In the genomic region with DNA sequence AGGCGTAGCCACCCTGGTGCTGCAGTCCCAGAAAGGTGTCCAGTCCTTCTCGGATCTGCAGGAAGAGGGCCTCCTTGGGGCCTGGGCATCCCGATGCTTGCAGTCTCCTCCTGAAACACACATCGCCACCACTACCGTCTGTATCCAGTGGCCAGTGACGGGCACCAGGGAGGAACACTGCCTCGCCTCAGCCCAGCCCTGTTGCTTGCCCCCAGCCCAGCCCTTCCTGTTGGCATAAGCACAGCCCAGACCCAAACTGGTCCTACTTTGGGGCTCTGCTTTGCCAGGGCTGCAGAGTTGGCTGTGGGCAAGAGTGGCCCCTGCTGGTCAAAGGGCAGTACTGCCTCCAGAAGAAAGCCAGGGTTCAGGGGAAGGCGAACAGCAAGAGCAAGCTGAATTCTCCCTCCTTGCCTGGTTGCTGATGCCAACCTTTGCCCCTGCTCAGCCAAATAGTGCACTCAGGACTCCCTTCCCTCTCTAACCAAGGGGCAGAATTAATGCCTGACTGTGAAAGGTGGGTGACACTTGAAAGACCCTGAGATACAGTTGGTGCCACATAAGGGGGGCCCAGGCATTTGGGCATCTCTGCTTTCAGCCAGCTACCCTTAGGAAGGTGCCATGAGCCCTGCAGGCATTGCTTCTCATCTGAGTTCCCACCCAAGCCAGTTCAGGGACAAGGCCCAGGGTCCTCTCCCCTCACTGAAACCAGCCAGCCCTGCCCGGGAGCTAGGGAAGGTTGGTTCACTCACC, we compare ENCODE assay signal across 1 cellular context.
TF ChIP-seq lines count a peak whose summit lies in the region.

No MANE protein-coding gene starts in this region.

TF ChIP-seq in HepG2, 621 proteins besides CTCF, POLR2A, EP300 and RAD21 (continued from another document and continues in another):
- TF ChIP-seq, protein P1, sequence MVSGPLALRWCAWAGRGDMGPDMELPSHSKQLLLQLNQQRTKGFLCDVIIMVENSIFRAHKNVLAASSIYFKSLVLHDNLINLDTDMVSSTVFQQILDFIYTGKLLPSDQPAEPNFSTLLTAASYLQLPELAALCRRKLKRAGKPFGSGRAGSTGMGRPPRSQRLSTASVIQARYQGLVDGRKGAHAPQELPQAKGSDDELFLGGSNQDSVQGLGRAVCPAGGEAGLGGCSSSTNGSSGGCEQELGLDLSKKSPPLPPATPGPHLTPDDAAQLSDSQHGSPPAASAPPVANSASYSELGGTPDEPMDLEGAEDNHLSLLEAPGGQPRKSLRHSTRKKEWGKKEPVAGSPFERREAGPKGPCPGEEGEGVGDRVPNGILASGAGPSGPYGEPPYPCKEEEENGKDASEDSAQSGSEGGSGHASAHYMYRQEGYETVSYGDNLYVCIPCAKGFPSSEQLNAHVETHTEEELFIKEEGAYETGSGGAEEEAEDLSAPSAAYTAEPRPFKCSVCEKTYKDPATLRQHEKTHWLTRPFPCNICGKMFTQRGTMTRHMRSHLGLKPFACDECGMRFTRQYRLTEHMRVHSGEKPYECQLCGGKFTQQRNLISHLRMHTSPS (CRISPR knock-in tag; IDR thresholded peaks at IDR 0.05; ENCODE audit: low read depth) = peak; percentile 73; the same call in 1 of the 2 replicates
- TF ChIP-seq SALL1 (CRISPR knock-in tag; IDR thresholded peaks at IDR 0.05) (peak; percentile 60; the same call in 1 of the 2 replicates), GATAD2A (CRISPR knock-in tag; IDR thresholded peaks at IDR 0.05) (peak; percentile 45; the same call in 1 of the 2 replicates), STAG1 (CRISPR knock-in tag; IDR thresholded peaks at IDR 0.05) (peak; percentile 98), ZSCAN9 (CRISPR knock-in tag; IDR thresholded peaks at IDR 0.05; ENCODE audit: borderline replicate concordance) (no peak), TMF1 (CRISPR knock-in tag; IDR thresholded peaks at IDR 0.05; ENCODE audit: low read depth) (0 out of 2 replicates have a peak, but pooled peaks have one; percentile 13), FOXA1 (IDR thresholded peaks at IDR 0.05) (no peak), FOXA1 (CRISPR knock-in tag; IDR thresholded peaks at IDR 0.05) (0 out of 2 replicates have a peak, but pooled peaks have one; percentile 29), PHF21A (CRISPR knock-in tag; IDR thresholded peaks at IDR 0.05) (no peak), HIVEP1 (CRISPR knock-in tag; IDR thresholded peaks at IDR 0.05) (0 out of 2 replicates have a peak, but pooled peaks have one; percentile 39), MXI1 (IDR thresholded peaks at IDR 0.05; ENCODE audit: borderline replicate concordance, low read depth, low read length) (0 out of 3 replicates have a peak, but pooled peaks have one; percentile 20), HNRNPL (IDR thresholded peaks at IDR 0.05; ENCODE audit: low read depth, low read length) (peak; percentile 95), CBX2 (IDR thresholded peaks at IDR 0.05; ENCODE audit: low read depth, low read length) (no peak), CBX2 (CRISPR knock-in tag; IDR thresholded peaks at IDR 0.05; ENCODE audit: low read depth) (no peak), SMAD1 (CRISPR knock-in tag; IDR thresholded peaks at IDR 0.05; ENCODE audit: borderline replicate concordance, low read depth) (no peak), GPN1 (CRISPR knock-in tag; IDR thresholded peaks at IDR 0.05; ENCODE audit: borderline replicate concordance) (no peak), SMC3 (IDR thresholded peaks at IDR 0.05; ENCODE audit: low read length) (peak; percentile 77), KDM3A (CRISPR knock-in tag; IDR thresholded peaks at IDR 0.05; ENCODE audit: low read depth) (peak; percentile 71; the same call in 1 of the 2 replicates), NFKB2 (CRISPR knock-in tag; IDR thresholded peaks at IDR 0.05; ENCODE audit: borderline replicate concordance) (no peak; the same call in 1 of the 2 replicates), TCF7 (IDR thresholded peaks at IDR 0.05; ENCODE audit: low read depth) (no peak), ZBTB7B (CRISPR knock-in tag; IDR thresholded peaks at IDR 0.05) (0 out of 2 replicates have a peak, but pooled peaks have one; percentile 19), PAXIP1 (CRISPR knock-in tag; conservative IDR thresholded peaks at IDR 0.05) (0 out of 2 replicates have a peak, but pooled peaks have one; percentile 12), ZKSCAN1 (IDR thresholded peaks at IDR 0.05; ENCODE audit: low read length) (no peak), ZEB1 (IDR thresholded peaks at IDR 0.05; ENCODE audit: insufficient replicate concordance, low read depth) (no peak), NFKBIZ (CRISPR knock-in tag; IDR thresholded peaks at IDR 0.05) (no peak), ZNF501 (CRISPR knock-in tag; IDR thresholded peaks at IDR 0.05) (no peak), TEAD3 (CRISPR knock-in tag; optimal IDR thresholded peaks at IDR 0.05; ENCODE audit: borderline replicate concordance) (peak; percentile 53), FOSL2 (CRISPR knock-in tag; IDR thresholded peaks at IDR 0.05) (peak; percentile 12; the same call in 1 of the 2 replicates), GABPB1 (CRISPR knock-in tag; IDR thresholded peaks at IDR 0.05) (peak; percentile 18; the same call in 1 of the 2 replicates), PCBP1 (IDR thresholded peaks at IDR 0.05; ENCODE audit: borderline replicate concordance, low read depth, low read length) (no peak), ZMYM2 (CRISPR knock-in tag; IDR thresholded peaks at IDR 0.05) (no peak), ZNF709 (CRISPR knock-in tag; IDR thresholded peaks at IDR 0.05) (no peak), MEIS2 (CRISPR knock-in tag; IDR thresholded peaks at IDR 0.05) (no peak), TRIM22 (IDR thresholded peaks at IDR 0.05) (no peak), NFIB (CRISPR knock-in tag; IDR thresholded peaks at IDR 0.05; ENCODE audit: borderline replicate concordance) (no peak)
- TF ChIP-seq, protein P2, sequence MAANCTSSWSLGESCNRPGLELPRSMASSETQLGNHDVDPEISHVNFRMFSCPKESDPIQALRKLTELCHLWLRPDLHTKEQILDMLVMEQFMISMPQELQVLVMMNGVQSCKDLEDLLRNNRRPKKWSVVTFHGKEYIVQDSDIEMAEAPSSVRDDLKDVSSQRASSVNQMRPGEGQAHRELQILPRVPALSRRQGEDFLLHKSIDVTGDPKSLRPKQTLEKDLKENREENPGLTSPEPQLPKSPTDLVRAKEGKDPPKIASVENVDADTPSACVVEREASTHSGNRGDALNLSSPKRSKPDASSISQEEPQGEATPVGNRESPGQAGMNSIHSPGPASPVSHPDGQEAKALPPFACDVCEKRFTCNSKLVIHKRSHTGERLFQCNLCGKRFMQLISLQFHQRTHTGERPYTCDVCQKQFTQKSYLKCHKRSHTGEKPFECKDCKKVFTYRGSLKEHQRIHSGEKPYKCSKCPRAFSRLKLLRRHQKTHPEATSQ (CRISPR knock-in tag; IDR thresholded peaks at IDR 0.05; ENCODE audit: borderline replicate concordance) = 0 out of 2 replicates have a peak, but pooled peaks have one; percentile 10
- TF ChIP-seq, protein P3, sequence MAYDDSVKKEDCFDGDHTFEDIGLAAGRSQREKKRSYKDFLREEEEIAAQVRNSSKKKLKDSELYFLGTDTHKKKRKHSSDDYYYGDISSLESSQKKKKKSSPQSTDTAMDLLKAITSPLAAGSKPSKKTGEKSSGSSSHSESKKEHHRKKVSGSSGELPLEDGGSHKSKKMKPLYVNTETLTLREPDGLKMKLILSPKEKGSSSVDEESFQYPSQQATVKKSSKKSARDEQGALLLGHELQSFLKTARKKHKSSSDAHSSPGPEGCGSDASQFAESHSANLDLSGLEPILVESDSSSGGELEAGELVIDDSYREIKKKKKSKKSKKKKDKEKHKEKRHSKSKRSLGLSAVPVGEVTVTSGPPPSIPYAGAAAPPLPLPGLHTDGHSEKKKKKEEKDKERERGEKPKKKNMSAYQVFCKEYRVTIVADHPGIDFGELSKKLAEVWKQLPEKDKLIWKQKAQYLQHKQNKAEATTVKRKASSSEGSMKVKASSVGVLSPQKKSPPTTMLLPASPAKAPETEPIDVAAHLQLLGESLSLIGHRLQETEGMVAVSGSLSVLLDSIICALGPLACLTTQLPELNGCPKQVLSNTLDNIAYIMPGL (CRISPR knock-in tag; IDR thresholded peaks at IDR 0.05; ENCODE audit: borderline replicate concordance in 1 of 2, low read depth in 1 of 2) = peak; percentile 46 to 69; a peak in 2 of 4 replicates
- TF ChIP-seq, protein P4, sequence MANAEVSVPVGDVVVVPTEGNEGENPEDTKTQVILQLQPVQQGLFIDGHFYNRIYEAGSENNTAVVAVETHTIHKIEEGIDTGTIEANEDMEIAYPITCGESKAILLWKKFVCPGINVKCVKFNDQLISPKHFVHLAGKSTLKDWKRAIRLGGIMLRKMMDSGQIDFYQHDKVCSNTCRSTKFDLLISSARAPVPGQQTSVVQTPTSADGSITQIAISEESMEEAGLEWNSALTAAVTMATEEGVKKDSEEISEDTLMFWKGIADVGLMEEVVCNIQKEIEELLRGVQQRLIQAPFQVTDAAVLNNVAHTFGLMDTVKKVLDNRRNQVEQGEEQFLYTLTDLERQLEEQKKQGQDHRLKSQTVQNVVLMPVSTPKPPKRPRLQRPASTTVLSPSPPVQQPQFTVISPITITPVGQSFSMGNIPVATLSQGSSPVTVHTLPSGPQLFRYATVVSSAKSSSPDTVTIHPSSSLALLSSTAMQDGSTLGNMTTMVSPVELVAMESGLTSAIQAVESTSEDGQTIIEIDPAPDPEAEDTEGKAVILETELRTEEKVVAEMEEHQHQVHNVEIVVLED (CRISPR knock-in tag; IDR thresholded peaks at IDR 0.05; ENCODE audit: borderline replicate concordance) = 0 out of 2 replicates have a peak, but pooled peaks have one; percentile 32
- TF ChIP-seq, protein P5, sequence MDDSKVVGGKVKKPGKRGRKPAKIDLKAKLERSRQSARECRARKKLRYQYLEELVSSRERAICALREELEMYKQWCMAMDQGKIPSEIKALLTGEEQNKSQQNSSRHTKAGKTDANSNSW (CRISPR knock-in tag; IDR thresholded peaks at IDR 0.05; ENCODE audit: borderline replicate concordance) = 0 out of 2 replicates have a peak, but pooled peaks have one; percentile 48
- TF ChIP-seq, protein P6, sequence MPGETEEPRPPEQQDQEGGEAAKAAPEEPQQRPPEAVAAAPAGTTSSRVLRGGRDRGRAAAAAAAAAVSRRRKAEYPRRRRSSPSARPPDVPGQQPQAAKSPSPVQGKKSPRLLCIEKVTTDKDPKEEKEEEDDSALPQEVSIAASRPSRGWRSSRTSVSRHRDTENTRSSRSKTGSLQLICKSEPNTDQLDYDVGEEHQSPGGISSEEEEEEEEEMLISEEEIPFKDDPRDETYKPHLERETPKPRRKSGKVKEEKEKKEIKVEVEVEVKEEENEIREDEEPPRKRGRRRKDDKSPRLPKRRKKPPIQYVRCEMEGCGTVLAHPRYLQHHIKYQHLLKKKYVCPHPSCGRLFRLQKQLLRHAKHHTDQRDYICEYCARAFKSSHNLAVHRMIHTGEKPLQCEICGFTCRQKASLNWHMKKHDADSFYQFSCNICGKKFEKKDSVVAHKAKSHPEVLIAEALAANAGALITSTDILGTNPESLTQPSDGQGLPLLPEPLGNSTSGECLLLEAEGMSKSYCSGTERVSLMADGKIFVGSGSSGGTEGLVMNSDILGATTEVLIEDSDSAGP (CRISPR knock-in tag; IDR thresholded peaks at IDR 0.05; ENCODE audit: borderline replicate concordance) = peak; percentile 64
